Comparison of ENCODE assay signal across 12 cellular contexts in the genomic region with DNA sequence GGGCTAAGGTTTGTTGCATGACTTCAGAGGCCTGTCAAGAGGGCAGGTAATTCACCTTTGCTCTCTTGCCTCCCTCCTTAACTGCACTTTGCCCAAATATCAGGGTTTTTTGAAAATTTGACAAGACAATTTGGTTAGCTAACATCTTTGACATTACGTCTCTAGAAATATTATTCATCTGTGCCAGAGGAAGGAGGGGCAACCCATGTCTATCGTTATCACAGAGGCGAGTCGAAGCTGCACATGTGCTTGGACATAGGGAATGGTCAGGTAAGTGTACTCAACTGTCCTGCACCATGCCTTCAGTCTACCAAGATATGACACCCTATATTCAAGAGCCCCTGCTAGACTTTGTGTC. TPM values are rescaled to one million over a fixed set of nuclear protein-coding genes. Genes with fewer than 3 reads are reported as not detected.
DNase-seq lines count a peak whose midpoint lies in the region; ATAC-seq, FAIRE-seq and TF ChIP-seq lines count a peak whose summit lies in the region.
"Had no signal": no experiment of that assay in that cellular context is flagged by ENCODE, and none has a peak within 500 bp of the region (broad histone marks: within the 10 kb centered on the region; RNA-seq: fewer than 3 reads in every experiment).

No MANE protein-coding gene starts in this region.

- peak overlapping the region; percentile 64 to 96 (median 92) for H3K27ac Mint-ChIP-seq in naive thymus-derived CD4-positive, alpha-beta T cell

- intact Hi-C loops in breast epithelium (cut with DNase I; ENCODE audit: low total_unique reads): no loop called here
- intact Hi-C loops in naive thymus-derived CD4-positive, alpha-beta T cell (cut with micrococcal nuclease): loop anchor here (1.0 to 10.0 kb wide), 12 partner anchors 42 to 698 kb away; partner anchors contain the start of genes NRIP3 (in 2 of the 2), IPO7 (in 1 of the 2), TMEM9B (in 1 of the 2) and ZNF143 (in 1 of the 2)

- WGBS in A549 (ENCODE audit: missing lambda C conversion rate): 75% methylated on average over 4 of the region's 4 CpGs

- no peak for TF ChIP-seq POLR2A in A549 (IDR thresholded peaks at IDR 0.05; ENCODE audit: low read length)
- no peak for TF ChIP-seq POLR2A in breast epithelium (IDR thresholded peaks at IDR 0.05)

- TF ChIP-seq EP300 in A549 (IDR thresholded peaks at IDR 0.05): no peak

- no peak for ATAC-seq in A549
- ATAC-seq in naive thymus-derived CD4-positive, alpha-beta T cell: no peak
- ATAC-seq in GM18517 (IDR thresholded peaks at IDR 0.05; ENCODE audit: unreplicated experiment): no peak
- ATAC-seq in GM19023 (IDR thresholded peaks at IDR 0.05; ENCODE audit: unreplicated experiment): no peak

- TF ChIP-seq CTCF in A549 (IDR thresholded peaks at IDR 0.05) (0 out of 3 replicates have a peak, but pooled peaks have one; percentile 10), breast epithelium (IDR thresholded peaks at IDR 0.05) (no peak)

- H3K9me3 Mint-ChIP-seq in naive thymus-derived CD4-positive, alpha-beta T cell: no peaks in the 10 kb centered on the region

- H3K27ac ChIP-seq in A549 (no peak overlapping the region), breast epithelium (peak overlapping the region; percentile 67 to 84)
- peak overlapping the region; percentile 63 for H3K27ac ChIP-seq in naive thymus-derived CD4-positive, alpha-beta T cell (ENCODE audit: low read depth, low read length)
- H3K27ac ChIP-seq: SK-N-MC had no signal

- DNase-seq in A549 (ENCODE audit: low read depth in 1 of 2, low spot score in 1 of 2): no peak
- no peak for DNase-seq in HTR-8/SVneo (ENCODE audit: insufficient read length, low spot score)
- no peak for DNase-seq in breast epithelium (ENCODE audit: low spot score in 2 of 2)
- DNase-seq in naive thymus-derived CD4-positive, alpha-beta T cell: no peak
- no peak for DNase-seq in A172 (ENCODE audit: low spot score)
- no peak for DNase-seq in DMS 273 treated with DMSO at 0.1 percent for 48 hours (lab: John Stamatoyannopoulos, UW)

- H3K36me3 ChIP-seq in breast epithelium: no peaks in the 10 kb centered on the region
- H3K36me3 ChIP-seq in naive thymus-derived CD4-positive, alpha-beta T cell (ENCODE audit: control insufficient read depth in 2 of 3, insufficient read depth in 3 of 3, low read length in 3 of 3): peaks cover 0 to 15% (median 0%) of the 10 kb centered on the region in 3 experiments

- peaks cover 0 to 6% (median 4%) of the 10 kb centered on the region in 5 donors for H3K36me3 Mint-ChIP-seq in naive thymus-derived CD4-positive, alpha-beta T cell

- POLR2A ChIA-PET in A549 (lab: Yijun Ruan, JAX): no interaction called here
- POLR2A ChIA-PET in naive thymus-derived CD4-positive, alpha-beta T cell (lab: Charles Lee): interaction anchor here (0.6 to 1.8 kb wide), 4 partner anchors 44 to 232 kb away, joined by 3 to 7 read pairs (median 4); partner anchors contain the start of genes RPL27A, TMEM9B and TRIM66

- H3K4me1 ChIP-seq in A549 (peaks cover 29% of the 10 kb centered on the region), breast epithelium (no peaks in the 10 kb centered on the region)
- peaks cover 0 to 4% of the 10 kb centered on the region in 2 donors for H3K4me1 ChIP-seq in naive thymus-derived CD4-positive, alpha-beta T cell (ENCODE audit: control insufficient read depth in 2 of 2, insufficient read depth in 2 of 2, low read length in 2 of 2)

- H3K4me1 Mint-ChIP-seq in naive thymus-derived CD4-positive, alpha-beta T cell: peaks cover 21 to 37% (median 34%) of the 10 kb centered on the region in 7 donors

- peaks cover 0 to 7% (median 0%) of the 10 kb centered on the region in 5 donors for H3K27me3 Mint-ChIP-seq in naive thymus-derived CD4-positive, alpha-beta T cell

- CTCF ChIA-PET in A549 (lab: Yijun Ruan, JAX): interaction anchor here (0.6 to 3.3 kb wide), 31 partner anchors 9 to 592 kb away, joined by 3 to 63 read pairs (median 4); partner anchors contain the start of genes ASCL3, C11orf16 and TMEM9B
- CTCF ChIA-PET in naive thymus-derived CD4-positive, alpha-beta T cell (lab: Charles Lee): interaction anchor here (1.0 to 4.5 kb wide), 6 partner anchors 36 to 592 kb away, joined by 3 to 31 read pairs (median 6); partner anchors contain the start of gene TMEM9B

- no peak overlapping the region for H3K4me2 ChIP-seq in A549

- no peaks in the 10 kb centered on the region for H3K9me3 ChIP-seq in A549
- no peaks in the 10 kb centered on the region for H3K9me3 ChIP-seq in breast epithelium
- no peaks in the 10 kb centered on the region for H3K9me3 ChIP-seq in naive thymus-derived CD4-positive, alpha-beta T cell (ENCODE audit: control insufficient read depth in 2 of 3, low read length in 3 of 3)

- H3K4me3 ChIP-seq in A549 (no peak overlapping the region), breast epithelium (peak overlapping the region in 2 of 3 donors; percentile 8 to 37)
- no peak overlapping the region for H3K4me3 ChIP-seq in naive thymus-derived CD4-positive, alpha-beta T cell (ENCODE audit: low read length)
- H3K4me3 ChIP-seq: GM12878, SK-N-MC had no signal

- TF ChIP-seq RAD21 in A549 (conservative IDR thresholded peaks at IDR 0.05 in 1 of 2, IDR thresholded peaks at IDR 0.05 in 1 of 2): peak in 1 of 2 experiments; percentile 4; a peak in 1 of 5 replicates

- H3K4me3 Mint-ChIP-seq in naive thymus-derived CD4-positive, alpha-beta T cell: peak overlapping the region; percentile 67 to 85 (median 81)

- no peaks in the 10 kb centered on the region for H3K27me3 ChIP-seq in breast epithelium
- no peaks in the 10 kb centered on the region for H3K27me3 ChIP-seq in naive thymus-derived CD4-positive, alpha-beta T cell (ENCODE audit: control insufficient read depth in 2 of 2, insufficient read depth in 2 of 2, low read length in 2 of 2)

- FAIRE-seq in A549 (lab: Jason Lieb, UNC) (no peak), HTR-8/SVneo (lab: Jason Lieb, UNC) (peak; percentile 49)
- FAIRE-seq: GM12878 had no signal

TF ChIP-seq in A549, 52 proteins besides CTCF, POLR2A, EP300 and RAD21 (continues in another document):
- TF ChIP-seq, protein P1, sequence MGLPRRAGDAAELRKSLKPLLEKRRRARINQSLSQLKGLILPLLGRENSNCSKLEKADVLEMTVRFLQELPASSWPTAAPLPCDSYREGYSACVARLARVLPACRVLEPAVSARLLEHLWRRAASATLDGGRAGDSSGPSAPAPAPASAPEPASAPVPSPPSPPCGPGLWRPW (IDR thresholded peaks at IDR 0.05): no peak
- TF ChIP-seq, protein P2, sequence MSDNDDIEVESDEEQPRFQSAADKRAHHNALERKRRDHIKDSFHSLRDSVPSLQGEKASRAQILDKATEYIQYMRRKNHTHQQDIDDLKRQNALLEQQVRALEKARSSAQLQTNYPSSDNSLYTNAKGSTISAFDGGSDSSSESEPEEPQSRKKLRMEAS (IDR thresholded peaks at IDR 0.05): no peak
- TF ChIP-seq, protein P3, sequence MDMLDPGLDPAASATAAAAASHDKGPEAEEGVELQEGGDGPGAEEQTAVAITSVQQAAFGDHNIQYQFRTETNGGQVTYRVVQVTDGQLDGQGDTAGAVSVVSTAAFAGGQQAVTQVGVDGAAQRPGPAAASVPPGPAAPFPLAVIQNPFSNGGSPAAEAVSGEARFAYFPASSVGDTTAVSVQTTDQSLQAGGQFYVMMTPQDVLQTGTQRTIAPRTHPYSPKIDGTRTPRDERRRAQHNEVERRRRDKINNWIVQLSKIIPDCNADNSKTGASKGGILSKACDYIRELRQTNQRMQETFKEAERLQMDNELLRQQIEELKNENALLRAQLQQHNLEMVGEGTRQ (IDR thresholded peaks at IDR 0.05): no peak
- TF ChIP-seq NFE2L2 (conservative IDR thresholded peaks at IDR 0.05; ENCODE audit: low read length) (no peak), NR3C1 (IDR thresholded peaks at IDR 0.05) (no peak), ZC3H11A (IDR thresholded peaks at IDR 0.05) (no peak)

RNA-seq across cellular contexts. Expression of gene AKIP1, which starts 3.7 kb away (rescaled TPM):
- polyA plus RNA-seq in A549 (2011; rRNA removed): 61.3 and 66.7 TPM in 2 replicates
- polyA plus RNA-seq in A549 (2012; cell fraction: cytosol; rRNA removed): 41.5 and 48.3 TPM in 2 replicates
- 18.5 and 22.9 TPM in 2 replicates for polyA plus RNA-seq in A549 (2012; cell fraction: nucleus; rRNA removed)
- polyA plus RNA-seq in A549 (2017; fragmentation: RNase III; extraction: RNeasy Plus Mini Kit Qiagen cat#74134 plus additional on column Dnase treatment): 54.2 to 61.5 TPM (median 57.7 TPM) in 3 replicates
- 12.4 and 15.1 TPM in 2 replicates for polyA minus RNA-seq in A549 (2011; rRNA and poly(A)+ RNA removed)
- total RNA-seq in breast epithelium: 10 to 100 TPM; 19.2 to 29.0 (median 27.5) TPM
- total RNA-seq in naive thymus-derived CD4-positive, alpha-beta T cell: 10 to 100 TPM in 3 of 5 experiments, 1 to 10 TPM in 2; 5.6 to 20.9 (median 11.2) TPM
- 1 to 10 TPM; 8.1 to 9.9 TPM for polyA plus RNA-seq in naive thymus-derived CD4-positive, alpha-beta T cell
- total RNA-seq in A172 (2014; rRNA removed; shearing (Covaris generic)): 126 and 130 TPM in 2 replicates

RNA-seq across cellular contexts. Expression of gene C11orf16, which starts 18.1 kb away (rescaled TPM):
- polyA plus RNA-seq in A549 (2011; rRNA removed) (not detected in 2 replicates), A549 (2017; fragmentation: RNase III; extraction: RNeasy Plus Mini Kit Qiagen cat#74134 plus additional on column Dnase treatment) (not detected in 3 replicates)
- polyA plus RNA-seq in A549 (2012; cell fraction: cytosol; rRNA removed): not detected in 2 replicates
- polyA plus RNA-seq in A549 (2012; cell fraction: nucleus; rRNA removed): not detected in 2 replicates
- polyA minus RNA-seq in A549 (2011; rRNA and poly(A)+ RNA removed): not detected in 2 replicates
- not detected for total RNA-seq in breast epithelium
- total RNA-seq in naive thymus-derived CD4-positive, alpha-beta T cell: not detected
- not detected for polyA plus RNA-seq in naive thymus-derived CD4-positive, alpha-beta T cell
- 0.31 TPM in 1 of 2 replicates, not detected in the other for total RNA-seq in A172 (2014; rRNA removed; shearing (Covaris generic))
- total RNA-seq: cardiac septum, GM12878, mesenteric fat pad had no signal

RNA-seq across cellular contexts. Expression of gene ASCL3, which starts 28.2 kb away (rescaled TPM):
- polyA plus RNA-seq in A549 (2011; rRNA removed) (not detected in 2 replicates), A549 (2017; fragmentation: RNase III; extraction: RNeasy Plus Mini Kit Qiagen cat#74134 plus additional on column Dnase treatment) (not detected in 3 replicates)
- polyA plus RNA-seq in A549 (2012; cell fraction: cytosol; rRNA removed): not detected in 2 replicates
- polyA plus RNA-seq in A549 (2012; cell fraction: nucleus; rRNA removed): not detected in 2 replicates
- polyA minus RNA-seq in A549 (2011; rRNA and poly(A)+ RNA removed): not detected in 2 replicates
- not detected for total RNA-seq in breast epithelium
- total RNA-seq in naive thymus-derived CD4-positive, alpha-beta T cell: not detected
- not detected for polyA plus RNA-seq in naive thymus-derived CD4-positive, alpha-beta T cell
- not detected in 2 replicates for total RNA-seq in A172 (2014; rRNA removed; shearing (Covaris generic))
- total RNA-seq: cardiac septum, GM12878, mesenteric fat pad had no signal
- polyA plus RNA-seq: GM12878 had no signal

RNA-seq across cellular contexts. Expression of gene TMEM9B, which starts 49.6 kb away (rescaled TPM):
- polyA plus RNA-seq in A549 (2011; rRNA removed): 43.4 and 47.3 TPM in 2 replicates
- 14.2 and 15.6 TPM in 2 replicates for polyA plus RNA-seq in A549 (2012; cell fraction: cytosol; rRNA removed)
- 4.3 and 7.5 TPM in 2 replicates for polyA plus RNA-seq in A549 (2012; cell fraction: nucleus; rRNA removed)
- 34.6 to 37.1 TPM (median 35.1 TPM) in 3 replicates for polyA plus RNA-seq in A549 (2017; fragmentation: RNase III; extraction: RNeasy Plus Mini Kit Qiagen cat#74134 plus additional on column Dnase treatment)
- 14.6 and 19.4 TPM in 2 replicates for polyA minus RNA-seq in A549 (2011; rRNA and poly(A)+ RNA removed)
- 10 to 100 TPM; 37.1 to 68.8 (median 47.5) TPM for total RNA-seq in breast epithelium
- 10 to 100 TPM; 16.2 to 33.6 (median 30.6) TPM for total RNA-seq in naive thymus-derived CD4-positive, alpha-beta T cell
- polyA plus RNA-seq in naive thymus-derived CD4-positive, alpha-beta T cell: 10 to 100 TPM; 62.1 to 83.0 TPM
- 61.6 and 66.5 TPM in 2 replicates for total RNA-seq in A172 (2014; rRNA removed; shearing (Covaris generic))

Comparison
In these comparisons a context has a peak if more than half of its experiments do, and no peak if none do; other contexts are left out.
1. H3K27ac ChIP-seq: peak in breast epithelium (2 of 2) and naive thymus-derived CD4-positive, alpha-beta T cell (single experiment); none in A549 (0 of 2).
2. H3K4me3 ChIP-seq: peak in breast epithelium (2 of 3); none in A549 (single experiment) and naive thymus-derived CD4-positive, alpha-beta T cell (single experiment).